9 cellular contexts compared by ENCODE assay signal in genomic region chr19:40810160-40810559, GRCh38. TPM values are rescaled to one million over a fixed set of nuclear protein-coding genes. Genes with fewer than 3 reads are reported as not detected.
DNase-seq lines count a peak whose midpoint lies in the region; ATAC-seq and TF ChIP-seq lines count a peak whose summit lies in the region.
"Had no signal": no experiment of that assay in that cellular context is flagged by ENCODE, and none has a peak within 500 bp of the region (broad histone marks: within the 10 kb centered on the region; RNA-seq: fewer than 3 reads in every experiment).

No MANE protein-coding gene starts in this region.

- no peak for TF ChIP-seq EP300 in gastroesophageal sphincter (IDR thresholded peaks at IDR 0.05)

- CTCF ChIA-PET in activated CD4-positive, alpha-beta memory T cell treated with anti-CD3 and anti-CD28 coated beads for 36 hours (lab: Charles Lee) = no interaction called here

- no peaks in the 10 kb centered on the region; the same call in 2 of the 3 replicates for H3K9me3 Mint-ChIP-seq in GM23338
- no peaks in the 10 kb centered on the region for H3K9me3 Mint-ChIP-seq in activated CD4-positive, alpha-beta memory T cell treated with anti-CD3 and anti-CD28 coated beads for 36 hours

- H3K4me1 Mint-ChIP-seq in GM23338 = peaks cover 55% of the 10 kb centered on the region
- H3K4me1 Mint-ChIP-seq in activated CD4-positive, alpha-beta memory T cell treated with anti-CD3 and anti-CD28 coated beads for 36 hours (ENCODE audit: low read depth) = peaks cover 47% of the 10 kb centered on the region

- H3K27ac ChIP-seq in GM23338 (ENCODE audit: low read depth) = peak overlapping the region; percentile 88
- peak overlapping the region; percentile 5 to 88 (median 82) for H3K27ac ChIP-seq in gastroesophageal sphincter
- peak overlapping the region; percentile 56 to 75 (median 66) for H3K27ac ChIP-seq in gastrocnemius medialis

- intact Hi-C loops in activated CD4-positive, alpha-beta memory T cell treated with anti-CD3 and anti-CD28 coated beads for 36 hours (cut with micrococcal nuclease) = loop anchor here (5.0 kb wide), 1 partner anchor 322 kb away; no protein-coding TSS in a partner anchor
- intact Hi-C loops in gastrocnemius medialis (cut with DNase I; ENCODE audit: low total_unique reads) = loop anchor here (5.0 kb wide), 1 partner anchor 322 kb away; no protein-coding TSS in a partner anchor

- 47% methylated on average over 2 of the region's 14 CpGs; no CpG with 5 or more reads in 1 of the 2 donors for WGBS in gastroesophageal sphincter (ENCODE audit: low coverage in 1 of 2), 2 donors

- H4K20me1 ChIP-seq in GM23338 (replicated peaks; ENCODE audit: insufficient read depth) = peaks cover 23% of the 10 kb centered on the region

- peak overlapping the region; percentile 96 for H3K4me2 ChIP-seq in GM23338

- H3K4me1 ChIP-seq in GM23338 (ENCODE audit: insufficient read depth) (peaks cover 29% of the 10 kb centered on the region), gastroesophageal sphincter (peaks cover 0 to 81% (median 47%) of the 10 kb centered on the region in 3 donors), gastrocnemius medialis (peaks cover 35 to 40% of the 10 kb centered on the region in 2 donors)

- H3K79me2 ChIP-seq in GM23338 (replicated peaks; ENCODE audit: insufficient read depth) = peaks cover 23% of the 10 kb centered on the region

- peak overlapping the region; percentile 83 for H3K4me3 Mint-ChIP-seq in GM23338
- peak overlapping the region; percentile 23 for H3K4me3 Mint-ChIP-seq in activated CD4-positive, alpha-beta memory T cell treated with anti-CD3 and anti-CD28 coated beads for 36 hours

- ATAC-seq in GM23338 (no peak), gastroesophageal sphincter (no peak), gastrocnemius medialis (no peak)

- peaks cover 4% of the 10 kb centered on the region; the same call in 1 of the 2 replicates for H3K36me3 ChIP-seq in GM23338 (ENCODE audit: insufficient read depth)
- H3K36me3 ChIP-seq in gastroesophageal sphincter = peaks cover 0 to 26% of the 10 kb centered on the region in 2 donors
- peaks cover 0 to 20% of the 10 kb centered on the region in 2 donors for H3K36me3 ChIP-seq in gastrocnemius medialis

- no peak overlapping the region for H2AFZ ChIP-seq in GM23338

- peaks cover 12% of the 10 kb centered on the region; the same call in 1 of the 2 replicates for H3K27me3 ChIP-seq in GM23338 (ENCODE audit: insufficient read depth)
- no peaks in the 10 kb centered on the region for H3K27me3 ChIP-seq in gastroesophageal sphincter
- no peaks in the 10 kb centered on the region for H3K27me3 ChIP-seq in gastrocnemius medialis

- H3K9me3 ChIP-seq in gastroesophageal sphincter = no peaks in the 10 kb centered on the region
- no peaks in the 10 kb centered on the region for H3K9me3 ChIP-seq in gastrocnemius medialis

- POLR2A ChIA-PET in activated CD4-positive, alpha-beta memory T cell treated with anti-CD3 and anti-CD28 coated beads for 36 hours (lab: Charles Lee) = no interaction called here

- DNase-seq in GM23338 (ENCODE audit: low spot score) (no peak), gastrocnemius medialis (no peak), Ammon's horn (ENCODE audit: low spot score) (no peak), AG08395 (ENCODE audit: low spot score) (no peak), hepatic stellate cell (ENCODE audit: low spot score) (no peak)
- no peak for DNase-seq in activated CD4-positive, alpha-beta memory T cell treated with anti-CD3 and anti-CD28 coated beads for 36 hours
- no peak for DNase-seq in stimulated activated naive CD4-positive, alpha-beta T cell (lab: John Stamatoyannopoulos, UW)

- no peak for TF ChIP-seq CTCF in GM23338 (conservative IDR thresholded peaks at IDR 0.05; ENCODE audit: low read depth in 2 of 2)
- no peak for TF ChIP-seq CTCF in gastroesophageal sphincter (IDR thresholded peaks at IDR 0.05)
- no peak for TF ChIP-seq CTCF in gastrocnemius medialis (IDR thresholded peaks at IDR 0.05 in 4 of 5, conservative IDR thresholded peaks at IDR 0.05 in 1 of 5)

- H3K27me3 Mint-ChIP-seq in GM23338 (ENCODE audit: insufficient read depth, low read depth, poor library complexity) = peaks cover 36% of the 10 kb centered on the region
- no peaks in the 10 kb centered on the region for H3K27me3 Mint-ChIP-seq in activated CD4-positive, alpha-beta memory T cell treated with anti-CD3 and anti-CD28 coated beads for 36 hours

- H3K36me3 Mint-ChIP-seq in GM23338 (ENCODE audit: low read depth) = peaks cover 25% of the 10 kb centered on the region
- peaks cover 22% of the 10 kb centered on the region for H3K36me3 Mint-ChIP-seq in activated CD4-positive, alpha-beta memory T cell treated with anti-CD3 and anti-CD28 coated beads for 36 hours

- H3K4me3 ChIP-seq in GM23338 = peak overlapping the region; percentile 63
- peak overlapping the region; percentile 32 to 52 for H3K4me3 ChIP-seq in gastroesophageal sphincter
- H3K4me3 ChIP-seq in gastrocnemius medialis = peak overlapping the region; percentile 59 to 70 (median 60)

- in situ Hi-C loops in gastrocnemius medialis (cut with MboI; ENCODE audit: low sequenced_read_pairs in 4 of 4) = loop anchor here in 1 of 4 donors (10.0 kb wide), 1 partner anchor 55 kb away; the partner anchor contains the start of genes ACTMAP and SNRPA

- no peak for TF ChIP-seq POLR2A in gastroesophageal sphincter (IDR thresholded peaks at IDR 0.05)
- no peak for TF ChIP-seq POLR2A in gastrocnemius medialis (IDR thresholded peaks at IDR 0.05)

- H3K27ac Mint-ChIP-seq in GM23338 = peak overlapping the region; percentile 45; the same call in 1 of the 2 replicates
- no peak overlapping the region for H3K27ac Mint-ChIP-seq in activated CD4-positive, alpha-beta memory T cell treated with anti-CD3 and anti-CD28 coated beads for 36 hours

- H3F3A ChIP-seq in GM23338 (replicated peaks; ENCODE audit: low read depth) = peaks cover 34% of the 10 kb centered on the region

- H3K9me2 ChIP-seq in GM23338 (ENCODE audit: insufficient read depth) = no peaks in the 10 kb centered on the region

TF ChIP-seq in GM23338, 12 proteins besides CTCF, POLR2A, EP300 and RAD21:
- TF ChIP-seq EZH2phosphoT487 (IDR thresholded peaks at IDR 0.05; ENCODE audit: unreplicated experiment) = no peak
- 0 out of 2 replicates have a peak, but pooled peaks have one; percentile 25 for TF ChIP-seq POLR2AphosphoS5 (IDR thresholded peaks at IDR 0.05; ENCODE audit: low read depth)
TF ChIP-seq in GM23338: peak in this region for 1.

RNA-seq across cellular contexts. Expression of gene EGLN2, which starts 11.2 kb away (rescaled TPM):
- 98.3 and 118 TPM in 2 replicates for total RNA-seq in GM23338 (2014; rRNA removed; shearing (Covaris generic))
- polyA plus RNA-seq in GM23338 (2016; fragmentation: Nextera tagmentation; extraction: Ambion mirVana) = 55.8 and 59.9 TPM in 2 replicates
- 10 to 100 TPM; 89.1 to 90.3 TPM for total RNA-seq in activated CD4-positive, alpha-beta memory T cell treated with anti-CD3 and anti-CD28 coated beads for 36 hours
- 100 to 1,000 TPM in 3 of 4 donors, 10 to 100 TPM in 1; 99.1 to 115 (median 107) TPM for total RNA-seq in gastroesophageal sphincter
- 10 to 100 TPM; 42.7 to 56.6 (median 47.9) TPM for total RNA-seq in gastrocnemius medialis

RNA-seq across cellular contexts. Expression of gene RAB4B, which starts 32.1 kb away (rescaled TPM):
- 27.4 and 32.6 TPM in 2 replicates for total RNA-seq in GM23338 (2014; rRNA removed; shearing (Covaris generic))
- polyA plus RNA-seq in GM23338 (2016; fragmentation: Nextera tagmentation; extraction: Ambion mirVana) = 23.0 and 29.0 TPM in 2 replicates
- 10 to 100 TPM; 38.0 to 41.7 TPM for total RNA-seq in activated CD4-positive, alpha-beta memory T cell treated with anti-CD3 and anti-CD28 coated beads for 36 hours
- 10 to 100 TPM; 18.7 to 27.5 (median 20.9) TPM for total RNA-seq in gastroesophageal sphincter
- total RNA-seq in gastrocnemius medialis = 10 to 100 TPM; 14.9 to 27.2 (median 19.7) TPM

RNA-seq across cellular contexts. Expression of gene MIA, which starts 34.8 kb away (rescaled TPM):
- not detected in 2 replicates for total RNA-seq in GM23338 (2014; rRNA removed; shearing (Covaris generic))
- not detected in 2 replicates for polyA plus RNA-seq in GM23338 (2016; fragmentation: Nextera tagmentation; extraction: Ambion mirVana)
- under 1 TPM in 1 of 2 experiments, not detected in 1; 1.00 TPM for total RNA-seq in activated CD4-positive, alpha-beta memory T cell treated with anti-CD3 and anti-CD28 coated beads for 36 hours
- 1 to 10 TPM in 3 of 4 donors, not detected in 1; 1.4 to 9.2 (median 3.1) TPM for total RNA-seq in gastroesophageal sphincter
- total RNA-seq in gastrocnemius medialis = not detected
- total RNA-seq: LHCN-M2 had no signal

RNA-seq across cellular contexts. Expression of gene CYP2A6, which starts 40.1 kb away (rescaled TPM):
- not detected in 2 replicates for total RNA-seq in GM23338 (2014; rRNA removed; shearing (Covaris generic))
- 0.39 TPM in 1 of 2 replicates, not detected in the other for polyA plus RNA-seq in GM23338 (2016; fragmentation: Nextera tagmentation; extraction: Ambion mirVana)
- not detected for total RNA-seq in activated CD4-positive, alpha-beta memory T cell treated with anti-CD3 and anti-CD28 coated beads for 36 hours
- total RNA-seq in gastroesophageal sphincter (not detected), gastrocnemius medialis (under 1 TPM in 2 of 4 donors, not detected in 2; 0.16 to 0.20 TPM)
- total RNA-seq: LHCN-M2 had no signal

RNA-seq across cellular contexts. Expression of gene SNRPA, which starts 59.2 kb away (rescaled TPM):
- total RNA-seq in GM23338 (2014; rRNA removed; shearing (Covaris generic)) = 239 and 295 TPM in 2 replicates
- 321 and 326 TPM in 2 replicates for polyA plus RNA-seq in GM23338 (2016; fragmentation: Nextera tagmentation; extraction: Ambion mirVana)
- 100 to 1,000 TPM; 241 to 253 TPM for total RNA-seq in activated CD4-positive, alpha-beta memory T cell treated with anti-CD3 and anti-CD28 coated beads for 36 hours
- total RNA-seq in gastroesophageal sphincter (10 to 100 TPM; 24.5 to 56.0 (median 48.2) TPM), gastrocnemius medialis (10 to 100 TPM; 24.3 to 35.2 (median 27.3) TPM)
